8 cellular contexts compared by ENCODE assay signal in genomic region chr4:119370392-119370791, GRCh38.
DNase-seq lines count a peak whose midpoint lies in the region; ATAC-seq and TF ChIP-seq lines count a peak whose summit lies in the region.
"Not testable (repeated sequence)": the region's sequence is repeated elsewhere in the genome, so short reads cannot be mapped to it uniquely, and the experiment has no call there.

No MANE protein-coding gene starts in this region.

- not testable (repeated sequence) for H3K4me3 ChIP-seq in foreskin fibroblast (ENCODE audit: low read depth in 1 of 2, low read length in 2 of 2)

- ATAC-seq in GM18873 (IDR thresholded peaks at IDR 0.05; ENCODE audit: low FRiP score, unreplicated experiment) (peak; percentile 80), HG02840 (IDR thresholded peaks at IDR 0.05; ENCODE audit: low FRiP score, unreplicated experiment) (peak; percentile 90)

- in situ Hi-C loops in ACHN (cut with HindIII; ENCODE audit: low pct_ligation_motif_present, low pct_unique_long_range_greater_than_20kb, low sequenced_read_pairs) = not testable (repeated sequence)

- DNase-seq in ACHN (peak; percentile 78), Kasumi-1 (lab: John Stamatoyannopoulos, UW) (peak; percentile 81 to 86), T-helper 2 cell (peak in 4 of 5 experiments; percentile 17 to 89 (median 28)), foreskin fibroblast (peak; percentile 33 to 58)
- DNase-seq in activated T-helper 9 cell treated with anti-CD3 and anti-CD28 coated beads, Interleukin-2, amount 50 U/mL, for 16 hours (ENCODE audit: low read depth) = peak; percentile 4
- peak; percentile 68 for DNase-seq in stimulated activated CD4-positive, alpha-beta T cell treated with anti-CD3 and anti-CD28 coated beads, Interleukin-15, amount 100 ng/mL, for 24 hours

- not testable (repeated sequence) for TF ChIP-seq CTCF in foreskin fibroblast (IDR thresholded peaks at IDR 0.05; ENCODE audit: low read depth, low read length)

Comparison
In these comparisons a context has a peak if more than half of its experiments do, and no peak if none do; other contexts are left out.
1. DNase-seq: peak in every context shown above with its lines; median percentile 84 in Kasumi-1; 78 in ACHN; 68 in stimulated activated CD4-positive, alpha-beta T cell treated with anti-CD3 and anti-CD28 coated beads, Interleukin-15, amount 100 ng/mL, for 24 hours; 46 in foreskin fibroblast; 28 in T-helper 2 cell; 4 in activated T-helper 9 cell treated with anti-CD3 and anti-CD28 coated beads, Interleukin-2, amount 50 U/mL, for 16 hours.